1 cellular context compared by ENCODE assay signal in genomic region chr1:54200519-54200997, GRCh38.
TF ChIP-seq lines count a peak whose summit lies in the region.

No MANE protein-coding gene starts in this region.

TF ChIP-seq in HepG2, 621 proteins besides CTCF, POLR2A, EP300 and RAD21:
- TF ChIP-seq ZNF775 (CRISPR knock-in tag; IDR thresholded peaks at IDR 0.05; ENCODE audit: borderline replicate concordance) = no peak
- TF ChIP-seq ZNF740 (CRISPR knock-in tag; IDR thresholded peaks at IDR 0.05) = 0 out of 2 replicates have a peak, but pooled peaks have one; percentile 9
- peak; percentile 8; the same call in 1 of the 2 replicates for TF ChIP-seq ATF7-NPFF (CRISPR knock-in tag; IDR thresholded peaks at IDR 0.05; ENCODE audit: low read depth)
- TF ChIP-seq EEA1 (CRISPR knock-in tag; IDR thresholded peaks at IDR 0.05; ENCODE audit: borderline replicate concordance) = 0 out of 2 replicates have a peak, but pooled peaks have one; percentile 2
- no peak for TF ChIP-seq WIZ (CRISPR knock-in tag; IDR thresholded peaks at IDR 0.05)
- peak; percentile 11; the same call in 1 of the 2 replicates for TF ChIP-seq UBTF (CRISPR knock-in tag; IDR thresholded peaks at IDR 0.05)
- TF ChIP-seq ZFP91 (CRISPR knock-in tag; IDR thresholded peaks at IDR 0.05; ENCODE audit: borderline replicate concordance) = 0 out of 2 replicates have a peak, but pooled peaks have one; percentile 0
- 0 out of 2 replicates have a peak, but pooled peaks have one; percentile 31 for TF ChIP-seq MTERF4 (CRISPR knock-in tag; IDR thresholded peaks at IDR 0.05)
- no peak for TF ChIP-seq NONO (IDR thresholded peaks at IDR 0.05)
- 0 out of 2 replicates have a peak, but pooled peaks have one; percentile 10 for TF ChIP-seq NONO (CRISPR knock-in tag; conservative IDR thresholded peaks at IDR 0.05)
- TF ChIP-seq TP53 (CRISPR knock-in tag; conservative IDR thresholded peaks at IDR 0.05) = no peak
- 0 out of 2 replicates have a peak, but pooled peaks have one; percentile 15 for TF ChIP-seq ZBTB25 (CRISPR knock-in tag; IDR thresholded peaks at IDR 0.05)
- TF ChIP-seq ZBTB10 (CRISPR knock-in tag; IDR thresholded peaks at IDR 0.05; ENCODE audit: borderline replicate concordance) = 0 out of 2 replicates have a peak, but pooled peaks have one; percentile 14
- TF ChIP-seq FOXJ3 (CRISPR knock-in tag; IDR thresholded peaks at IDR 0.05; ENCODE audit: borderline replicate concordance) = 0 out of 2 replicates have a peak, but pooled peaks have one; percentile 39
- TF ChIP-seq ZNF143 (CRISPR knock-in tag; IDR thresholded peaks at IDR 0.05) = no peak
- TF ChIP-seq ZFX (CRISPR knock-in tag; IDR thresholded peaks at IDR 0.05; ENCODE audit: low read depth) = peak; percentile 72
- 0 out of 2 replicates have a peak, but pooled peaks have one; percentile 21 for TF ChIP-seq AKNA (CRISPR knock-in tag; IDR thresholded peaks at IDR 0.05; ENCODE audit: borderline replicate concordance)
- TF ChIP-seq ZNF770 (CRISPR knock-in tag; IDR thresholded peaks at IDR 0.05) = peak; percentile 49; the same call in 1 of the 2 replicates
- TF ChIP-seq ZNF629 (CRISPR knock-in tag; conservative IDR thresholded peaks at IDR 0.05) = peak; percentile 63; the same call in 1 of the 2 replicates
- TF ChIP-seq ZNF691 (CRISPR knock-in tag; IDR thresholded peaks at IDR 0.05; ENCODE audit: borderline replicate concordance, low read depth) = 0 out of 2 replicates have a peak, but pooled peaks have one; percentile 7
- no peak for TF ChIP-seq RFXANK (CRISPR knock-in tag; IDR thresholded peaks at IDR 0.05)
- TF ChIP-seq ZNF225 (CRISPR knock-in tag; IDR thresholded peaks at IDR 0.05) = peak; percentile 35; the same call in 1 of the 2 replicates
- TF ChIP-seq ZNF354B (CRISPR knock-in tag; IDR thresholded peaks at IDR 0.05) = no peak
- 0 out of 2 replicates have a peak, but pooled peaks have one; percentile 11 for TF ChIP-seq ZNF121 (CRISPR knock-in tag; IDR thresholded peaks at IDR 0.05)
- no peak for TF ChIP-seq ZSCAN5A (CRISPR knock-in tag; IDR thresholded peaks at IDR 0.05; ENCODE audit: borderline replicate concordance)
- no peak for TF ChIP-seq MLLT10 (CRISPR knock-in tag; IDR thresholded peaks at IDR 0.05)
- no peak for TF ChIP-seq NFRKB (IDR thresholded peaks at IDR 0.05)
- 0 out of 2 replicates have a peak, but pooled peaks have one; percentile 9 for TF ChIP-seq JUN (CRISPR knock-in tag; IDR thresholded peaks at IDR 0.05)
- peak; percentile 1; the same call in 1 of the 2 replicates for TF ChIP-seq ZFY (CRISPR knock-in tag; IDR thresholded peaks at IDR 0.05)
TF ChIP-seq in HepG2: peak in this region for 19.
